Comparison of ENCODE assay signal across 2 cellular contexts in genomic region chr12:117090816-117091711, GRCh38.
TF ChIP-seq lines count a peak whose summit lies in the region.

No MANE protein-coding gene starts in this region.

TF ChIP-seq in WTC11, 78 proteins besides CTCF, POLR2A, EP300 and RAD21:
- TF ChIP-seq GABPB1 (CRISPR knock-in tag; IDR thresholded peaks at IDR 0.05) (peak; percentile 43; the same call in 1 of the 2 replicates), ZBTB43 (CRISPR knock-in tag; IDR thresholded peaks at IDR 0.05) (no peak)

TF ChIP-seq in HepG2, 621 proteins besides CTCF, POLR2A, EP300 and RAD21 (continues in another document):
- TF ChIP-seq ZGPAT (CRISPR knock-in tag; IDR thresholded peaks at IDR 0.05), result peak; percentile 68
- TF ChIP-seq SOX5 (CRISPR knock-in tag; IDR thresholded peaks at IDR 0.05; ENCODE audit: borderline replicate concordance), result peak; percentile 89; the same call in 1 of the 2 replicates
- TF ChIP-seq MLX (CRISPR knock-in tag; IDR thresholded peaks at IDR 0.05), result peak; percentile 75
- TF ChIP-seq HMG20A (CRISPR knock-in tag; IDR thresholded peaks at IDR 0.05; ENCODE audit: borderline replicate concordance), result peak; percentile 53; the same call in 1 of the 2 replicates
- TF ChIP-seq ZFY (CRISPR knock-in tag; IDR thresholded peaks at IDR 0.05), result peak; percentile 64
- TF ChIP-seq ARID4A (CRISPR knock-in tag; IDR thresholded peaks at IDR 0.05; ENCODE audit: borderline replicate concordance), result peak; percentile 60; the same call in 1 of the 2 replicates
- TF ChIP-seq RCOR2 (CRISPR knock-in tag; IDR thresholded peaks at IDR 0.05), result peak; percentile 22; the same call in 1 of the 2 replicates
- no peak for TF ChIP-seq BCLAF1 (IDR thresholded peaks at IDR 0.05)
- 0 out of 2 replicates have a peak, but pooled peaks have one; percentile 18 for TF ChIP-seq KMT2A (CRISPR knock-in tag; IDR thresholded peaks at IDR 0.05)
- TF ChIP-seq MIER3 (CRISPR knock-in tag; IDR thresholded peaks at IDR 0.05; ENCODE audit: borderline replicate concordance), result 0 out of 2 replicates have a peak, but pooled peaks have one; percentile 32
- peak; percentile 34 for TF ChIP-seq ZBTB38 (CRISPR knock-in tag; IDR thresholded peaks at IDR 0.05)
- TF ChIP-seq ARID5B (CRISPR knock-in tag; IDR thresholded peaks at IDR 0.05), result peak; percentile 54
- TF ChIP-seq STAT6 (CRISPR knock-in tag; IDR thresholded peaks at IDR 0.05; ENCODE audit: borderline replicate concordance), result 0 out of 2 replicates have a peak, but pooled peaks have one; percentile 31
- TF ChIP-seq HOXA3 (CRISPR knock-in tag; IDR thresholded peaks at IDR 0.05), result peak; percentile 43; the same call in 1 of the 2 replicates
- no peak for TF ChIP-seq THAP7 (CRISPR knock-in tag; IDR thresholded peaks at IDR 0.05)
- peak; percentile 67; the same call in 1 of the 2 replicates for TF ChIP-seq ARNT2 (CRISPR knock-in tag; IDR thresholded peaks at IDR 0.05; ENCODE audit: low read depth)
- TF ChIP-seq ZNF343 (CRISPR knock-in tag; IDR thresholded peaks at IDR 0.05), result peak; percentile 15; the same call in 1 of the 2 replicates
- 0 out of 2 replicates have a peak, but pooled peaks have one; percentile 42 for TF ChIP-seq THAP9 (CRISPR knock-in tag; IDR thresholded peaks at IDR 0.05; ENCODE audit: borderline replicate concordance)
- TF ChIP-seq ZNF609 (CRISPR knock-in tag; IDR thresholded peaks at IDR 0.05; ENCODE audit: borderline replicate concordance), result peak; percentile 60; the same call in 1 of the 2 replicates
